Comparison of ENCODE assay signal across 27 cellular contexts in the genomic region with DNA sequence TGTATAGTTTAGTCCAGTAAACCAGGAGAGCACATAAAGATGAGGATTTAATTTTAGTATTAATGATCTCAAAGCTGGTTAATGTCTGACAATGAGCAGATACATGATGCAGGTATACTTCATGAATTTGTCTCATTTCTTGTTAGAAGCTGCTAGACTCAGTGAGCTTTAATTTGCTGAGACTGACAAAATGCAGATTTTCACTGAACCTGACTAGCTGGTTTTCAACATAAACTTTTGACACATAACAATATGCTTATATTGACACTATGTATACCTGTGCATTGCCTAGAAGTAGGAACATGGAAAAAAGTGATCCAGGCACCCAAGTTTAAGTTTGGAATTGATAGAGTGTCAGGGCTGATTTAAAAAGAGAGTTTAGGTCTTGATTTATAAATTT. TPM values are rescaled to one million over a fixed set of nuclear protein-coding genes. Genes with fewer than 3 reads are reported as not detected.
"Had no signal": no experiment of that assay in that cellular context is flagged by ENCODE, and none has a peak within 500 bp of the region (broad histone marks: within the 10 kb centered on the region; RNA-seq: fewer than 3 reads in every experiment).

No MANE protein-coding gene starts in this region.

- H3K9me3 ChIP-seq: colonic mucosa, sigmoid colon, testis, tibial nerve had no signal

- DNase-seq: colonic mucosa; dermis blood vessel endothelial cell; erythroblast; foreskin melanocyte; head of caudate nucleus; hippocampal formation; left colon; naive thymus-derived CD8-positive, alpha-beta T cell; posterior cingulate gyrus; sigmoid colon; stimulated activated CD4-positive, alpha-beta T cell treated with anti-CD3 and anti-CD28 coated beads, Interleukin-2, amount 100 ng/mL, for 24 hours; stimulated activated CD4-positive, alpha-beta T cell treated with anti-CD3 and anti-CD28 coated beads, Interleukin-4, amount 100 ng/mL, for 4 hours; stimulated activated naive B cell treated with anti-CD40 and anti-IgM and Interleukin-4, amounts not matched to agents 10 μg/mL and 1 μg/mL and 100 μg/mL, for 72 hours; stimulated activated naive CD8-positive, alpha-beta T cell treated with anti-CD3 and anti-CD28 coated beads, Interleukin-15, amount 100 ng/mL, for 72 hours; testis had no signal

- H3K36me3 ChIP-seq: colonic mucosa had no signal

- H3K4me1 ChIP-seq: colonic mucosa, sigmoid colon, testis, tibial nerve had no signal

- H3K27ac ChIP-seq: colonic mucosa, sigmoid colon, skin epidermis, testis, tibial nerve had no signal

- ATAC-seq: left colon; naive thymus-derived CD8-positive, alpha-beta T cell; stimulated activated naive B cell treated with anti-CD40 and anti-IgM and Interleukin-4, amounts not matched to agents 10 μg/mL and 1 μg/mL and 100 μg/mL, for 72 hours; stimulated activated naive CD8-positive, alpha-beta T cell treated with anti-CD3 and anti-CD28 coated beads, Interleukin-15, amount 100 ng/mL, for 72 hours had no signal

- H3K4me3 ChIP-seq: colonic mucosa, sigmoid colon, skin epidermis, testis, tibial nerve had no signal

- H3K27me3 ChIP-seq: colonic mucosa, sigmoid colon, testis, tibial nerve had no signal

RNA-seq across cellular contexts. Expression of a gene that starts 56.4 kb away (rescaled TPM):
- total RNA-seq: colonic mucosa; dermis blood vessel endothelial cell; kidney epithelial cell; left colon; liver; lung microvascular endothelial cell; mesenteric fat pad; mononuclear cell; naive thymus-derived CD8-positive, alpha-beta T cell; osteocyte; pulmonary artery endothelial cell; sigmoid colon; subcutaneous adipose tissue; testis; tibial nerve; ureter had no signal
- polyA plus RNA-seq: liver; naive thymus-derived CD8-positive, alpha-beta T cell; neural cell; sigmoid colon had no signal
